10 cellular contexts compared by ENCODE assay signal in genomic region chr14:77120771-77121743, GRCh38. TPM values are rescaled to one million over a fixed set of nuclear protein-coding genes. Genes with fewer than 3 reads are reported as not detected.
DNase-seq lines count a peak whose midpoint lies in the region; ATAC-seq and TF ChIP-seq lines count a peak whose summit lies in the region.
"Had no signal": no experiment of that assay in that cellular context is flagged by ENCODE, and none has a peak within 500 bp of the region (broad histone marks: within the 10 kb centered on the region; RNA-seq: fewer than 3 reads in every experiment).

No MANE protein-coding gene starts in this region.

- H3K36me3 ChIP-seq in breast epithelium: no peaks in the 10 kb centered on the region
- no peaks in the 10 kb centered on the region for H3K36me3 ChIP-seq in neural progenitor cell
- H3K36me3 ChIP-seq: neutrophil had no signal

- H3K9me3 ChIP-seq in breast epithelium (no peaks in the 10 kb centered on the region), neural progenitor cell (ENCODE audit: low read depth) (no peaks in the 10 kb centered on the region)
- H3K9me3 ChIP-seq: neutrophil had no signal

- no peaks in the 10 kb centered on the region for H3K9me3 Mint-ChIP-seq in activated naive CD4-positive, alpha-beta T cell treated with anti-CD3 and anti-CD28 coated beads for 36 hours
- H3K9me3 Mint-ChIP-seq in neural progenitor cell: no peaks in the 10 kb centered on the region

- H3K27me3 ChIP-seq in breast epithelium (no peaks in the 10 kb centered on the region), neural progenitor cell (peaks cover 24% of the 10 kb centered on the region)

- no peak for TF ChIP-seq POLR2A in breast epithelium (IDR thresholded peaks at IDR 0.05)

- H3K27ac ChIP-seq in breast epithelium: peak overlapping the region; percentile 12 to 40
- H3K27ac ChIP-seq in neural progenitor cell: no peak overlapping the region
- H3K27ac ChIP-seq: C4-2B, neutrophil had no signal

- peaks cover 6% of the 10 kb centered on the region for H3K36me3 Mint-ChIP-seq in activated naive CD4-positive, alpha-beta T cell treated with anti-CD3 and anti-CD28 coated beads for 36 hours (ENCODE audit: low read depth)
- peaks cover 7% of the 10 kb centered on the region for H3K36me3 Mint-ChIP-seq in neural progenitor cell

- peaks cover 36% of the 10 kb centered on the region for H3K4me1 Mint-ChIP-seq in activated naive CD4-positive, alpha-beta T cell treated with anti-CD3 and anti-CD28 coated beads for 36 hours (ENCODE audit: low read depth)
- peaks cover 38% of the 10 kb centered on the region for H3K4me1 Mint-ChIP-seq in neural progenitor cell

- H3K27me3 Mint-ChIP-seq in activated naive CD4-positive, alpha-beta T cell treated with anti-CD3 and anti-CD28 coated beads for 36 hours (ENCODE audit: low read depth): peaks cover 14% of the 10 kb centered on the region
- peaks cover 15% of the 10 kb centered on the region for H3K27me3 Mint-ChIP-seq in neural progenitor cell (ENCODE audit: insufficient read depth, low read depth)

- H4K20me1 ChIP-seq in neural progenitor cell (ENCODE audit: low read depth): no peaks in the 10 kb centered on the region

- no peak overlapping the region for H3K4me3 ChIP-seq in breast epithelium
- no peak overlapping the region for H3K4me3 ChIP-seq in neural progenitor cell

- peak overlapping the region; percentile 75 for H3K27ac Mint-ChIP-seq in activated naive CD4-positive, alpha-beta T cell treated with anti-CD3 and anti-CD28 coated beads for 36 hours
- peak overlapping the region; percentile 11 for H3K27ac Mint-ChIP-seq in neural progenitor cell

- DNase-seq in activated naive CD4-positive, alpha-beta T cell treated with anti-CD3 and anti-CD28 coated beads for 36 hours: peak; percentile 59
- DNase-seq in activated naive CD4-positive, alpha-beta T cell treated with Interleukin-2 at 50 U/mL for 16 hours: no peak
- DNase-seq in NCI-H510A (lab: John Stamatoyannopoulos, UW) (peak; percentile 38), breast epithelium (ENCODE audit: low spot score in 2 of 2) (no peak), neural progenitor cell (ENCODE audit: low spot score) (no peak), middle frontal gyrus (ENCODE audit: extremely low spot score, low spot score) (no peak), H4 (ENCODE audit: low spot score) (no peak)

- H2AFZ ChIP-seq in neural progenitor cell (replicated peaks): no peak overlapping the region

- no peak overlapping the region for H3K9ac ChIP-seq in neural progenitor cell

- H3K79me2 ChIP-seq in neural progenitor cell (ENCODE audit: low read depth): no peaks in the 10 kb centered on the region

- peak overlapping the region; percentile 9 for H3K4me2 ChIP-seq in neural progenitor cell

- ATAC-seq in HG03045 (IDR thresholded peaks at IDR 0.05; ENCODE audit: unreplicated experiment): peak; percentile 83

- peaks cover 33% of the 10 kb centered on the region for H3F3A ChIP-seq in neural progenitor cell (ENCODE audit: low read depth)

- H3K4me1 ChIP-seq in breast epithelium: peaks cover 5 to 11% of the 10 kb centered on the region in 2 donors
- H3K4me1 ChIP-seq in neural progenitor cell: peaks cover 14% of the 10 kb centered on the region

- intact Hi-C loops in activated naive CD4-positive, alpha-beta T cell treated with anti-CD3 and anti-CD28 coated beads for 36 hours (cut with micrococcal nuclease): no loop called here
- intact Hi-C loops in breast epithelium (cut with DNase I; ENCODE audit: low total_unique reads): no loop called here

- TF ChIP-seq CTCF in breast epithelium (IDR thresholded peaks at IDR 0.05) (no peak), neural progenitor cell (IDR thresholded peaks at IDR 0.05) (no peak)

- H3K4me3 Mint-ChIP-seq in activated naive CD4-positive, alpha-beta T cell treated with anti-CD3 and anti-CD28 coated beads for 36 hours: peak overlapping the region; percentile 1
- H3K4me3 Mint-ChIP-seq in neural progenitor cell: peak overlapping the region; percentile 4

- CTCF ChIA-PET in activated naive CD4-positive, alpha-beta T cell treated with anti-CD3 and anti-CD28 coated beads for 36 hours (lab: Charles Lee): interaction anchor here (1.2 to 1.5 kb wide), 2 partner anchors 53 to 248 kb away, joined by 3 to 4 read pairs; no protein-coding TSS in a partner anchor

RNA-seq across cellular contexts. Expression of gene ZDHHC22, which starts 20.5 kb away (rescaled TPM):
- total RNA-seq in activated naive CD4-positive, alpha-beta T cell treated with anti-CD3 and anti-CD28 coated beads for 36 hours: not detected
- total RNA-seq in breast epithelium (not detected), neural progenitor cell (ENCODE audit: low replicate concordance) (0.07 and 0.31 TPM in 2 replicates)
- total RNA-seq in H4 (2014; rRNA removed; shearing (Covaris generic)): not detected in 2 replicates

RNA-seq across cellular contexts. Expression of gene CIPC, which starts 23.0 kb away (rescaled TPM):
- 1 to 10 TPM; 5.6 to 6.1 TPM for total RNA-seq in activated naive CD4-positive, alpha-beta T cell treated with anti-CD3 and anti-CD28 coated beads for 36 hours
- total RNA-seq in breast epithelium: 10 to 100 TPM; 40.6 to 64.8 (median 50.7) TPM
- 22.5 and 24.3 TPM in 2 replicates for total RNA-seq in neural progenitor cell (ENCODE audit: low replicate concordance)
- 13.6 and 22.9 TPM in 2 replicates for total RNA-seq in H4 (2014; rRNA removed; shearing (Covaris generic))

Comparison
In these comparisons a context has a peak if more than half of its experiments do, and no peak if none do; other contexts are left out.
1. DNase-seq: peak in activated naive CD4-positive, alpha-beta T cell treated with anti-CD3 and anti-CD28 coated beads for 36 hours (single experiment) and NCI-H510A (single experiment); none in activated naive CD4-positive, alpha-beta T cell treated with Interleukin-2 at 50 U/mL for 16 hours (single experiment), breast epithelium (0 of 2), neural progenitor cell (single experiment), middle frontal gyrus (single experiment) and H4 (single experiment).